8 cellular contexts compared by ENCODE assay signal in the genomic region with DNA sequence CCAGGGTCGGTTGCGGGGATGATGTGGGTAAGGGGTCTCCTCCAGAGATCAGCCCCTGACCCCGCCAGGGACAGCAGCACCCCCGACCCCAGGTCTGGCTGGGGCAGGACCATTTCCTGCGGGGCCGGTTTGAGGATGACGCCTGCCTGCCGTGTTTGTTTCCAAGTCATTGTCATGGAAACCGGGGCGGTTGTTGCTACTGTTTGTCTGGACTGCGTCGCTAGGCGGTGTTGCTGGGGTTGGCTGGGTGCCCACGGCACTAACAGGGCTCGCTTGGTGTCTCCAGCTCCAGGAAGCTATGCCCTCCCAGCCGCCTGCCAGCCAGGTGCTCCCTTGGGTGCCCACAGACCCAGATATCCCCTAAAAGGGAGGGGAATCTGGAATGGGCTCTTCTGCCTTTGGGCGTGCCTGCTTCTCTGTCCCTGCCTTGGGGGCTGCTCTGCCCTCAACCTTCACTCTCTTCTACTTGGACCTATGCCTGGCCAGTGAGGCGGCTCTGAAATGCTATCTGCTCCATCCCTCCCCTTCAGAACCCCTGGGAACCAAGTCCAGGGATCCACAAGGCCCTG. TPM values are rescaled to one million over a fixed set of nuclear protein-coding genes. Genes with fewer than 3 reads are reported as not detected.
DNase-seq lines count a peak whose midpoint lies in the region; ATAC-seq, FAIRE-seq and TF ChIP-seq lines count a peak whose summit lies in the region.

No MANE protein-coding gene starts in this region.

- H3K4me1 Mint-ChIP-seq in mesothelial cell of epicardium = peaks cover 40% of the 10 kb centered on the region

- DNase-seq in AG20443 (ENCODE audit: low spot score) (peak; percentile 95), HTR-8/SVneo (ENCODE audit: insufficient read length, low spot score) (peak; percentile 94), NOMO-1 treated with DMSO at 0.1 percent for 48 hours (lab: John Stamatoyannopoulos, UW; ENCODE audit: unreplicated experiment) (peak; percentile 96), mesothelial cell of epicardium (ENCODE audit: low spot score in 2 of 2, unreplicated experiment in 2 of 2) (peak; percentile 87 to 92)
- peak; percentile 86 for DNase-seq in activated CD8-positive, alpha-beta memory T cell treated with anti-CD3 and anti-CD28 coated beads, Interleukin-2, amount 50 U/mL, for 4 hours
- peak; percentile 73 to 86 for DNase-seq in stimulated activated CD8-positive, alpha-beta memory T cell treated with anti-CD3 and anti-CD28 coated beads, Interleukin-15, amount 100 ng/mL, for 4 hours (ENCODE audit: low read depth in 2 of 2)

- no peaks in the 10 kb centered on the region for H3K9me3 Mint-ChIP-seq in mesothelial cell of epicardium

- H3K27me3 Mint-ChIP-seq in mesothelial cell of epicardium (ENCODE audit: low read depth) = peaks cover 55% of the 10 kb centered on the region

- no peak for TF ChIP-seq CTCF in mesothelial cell of epicardium (IDR thresholded peaks at IDR 0.05; ENCODE audit: unreplicated experiment)

- peak overlapping the region; percentile 99 for H3K27ac Mint-ChIP-seq in mesothelial cell of epicardium

- H3K4me3 Mint-ChIP-seq in mesothelial cell of epicardium = peak overlapping the region; percentile 63

- H3K36me3 Mint-ChIP-seq in mesothelial cell of epicardium = no peaks in the 10 kb centered on the region

- FAIRE-seq in HTR-8/SVneo (lab: Jason Lieb, UNC) (peak; percentile 99), endometrium (lab: Jason Lieb, UNC) (peak; percentile 68)

- peak; percentile 45 for ATAC-seq in GM19324 (IDR thresholded peaks at IDR 0.05; ENCODE audit: low FRiP score, unreplicated experiment)

RNA-seq across cellular contexts. Expression of gene CRIP1, which starts 4.7 kb away (rescaled TPM):
- total RNA-seq in mesothelial cell of epicardium = 17.1 to 28.2 TPM (median 26.6 TPM) in 3 replicates

RNA-seq across cellular contexts. Expression of gene CRIP2, which starts 7.3 kb away (rescaled TPM):
- total RNA-seq in mesothelial cell of epicardium = 19.2 to 20.9 TPM (median 19.4 TPM) in 3 replicates

RNA-seq across cellular contexts. Expression of gene TEDC1, which starts 9.1 kb away (rescaled TPM):
- 13.4 to 14.9 TPM (median 13.6 TPM) in 3 replicates for total RNA-seq in mesothelial cell of epicardium

RNA-seq across cellular contexts. Expression of gene TMEM121, which starts 44.4 kb away (rescaled TPM):
- 4.3 to 6.0 TPM (median 5.6 TPM) in 3 replicates for total RNA-seq in mesothelial cell of epicardium

Comparison
In these comparisons a context has a peak if more than half of its experiments do, and no peak if none do; other contexts are left out.
1. Peak in every context shown above with its lines: DNase-seq and ATAC-seq.